In the genomic region with DNA sequence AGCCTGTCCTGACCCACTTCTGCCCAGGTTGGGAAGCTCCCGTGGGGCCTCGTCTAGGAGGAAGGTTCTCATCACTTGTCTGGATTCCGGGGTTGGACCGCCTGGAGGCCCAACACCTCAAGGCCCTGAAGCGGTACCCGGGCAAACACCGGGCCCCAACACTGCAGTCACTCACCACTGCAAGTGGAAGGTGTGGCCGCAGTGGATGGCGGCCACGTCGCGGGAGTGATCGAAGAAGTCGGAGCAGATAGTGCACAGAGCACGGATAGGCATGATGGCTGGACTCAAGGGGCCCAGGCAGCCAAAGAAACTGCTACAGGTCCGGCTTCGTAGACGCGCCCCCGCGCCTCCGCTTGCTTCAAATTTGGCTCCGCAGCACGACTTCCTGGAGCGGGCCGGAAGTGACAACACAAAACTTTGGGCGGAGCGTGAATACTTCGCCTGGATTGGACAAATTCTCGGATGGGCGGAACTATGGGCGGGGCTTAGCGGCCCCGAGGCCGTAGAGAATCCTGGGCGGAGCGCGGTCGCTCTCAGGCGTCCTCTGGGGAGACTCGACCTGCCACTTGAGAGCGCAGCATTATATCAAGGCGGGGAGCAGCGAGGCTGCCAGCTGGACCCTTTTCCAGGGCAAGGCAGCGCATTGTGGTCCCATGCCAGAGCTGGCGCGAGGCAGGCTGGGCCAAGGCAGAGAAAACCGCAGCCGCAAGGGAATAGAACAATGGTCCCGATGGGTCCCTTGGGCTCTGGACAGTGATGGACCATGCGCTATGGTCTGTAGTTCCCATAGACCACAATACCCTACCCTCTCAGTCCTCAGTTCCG, we compare ENCODE assay signal across 8 cellular contexts. TPM values are rescaled to one million over a fixed set of nuclear protein-coding genes. Genes with fewer than 3 reads are reported as not detected.
DNase-seq lines count a peak whose midpoint lies in the region; ATAC-seq and TF ChIP-seq lines count a peak whose summit lies in the region.

A gene with protein sequence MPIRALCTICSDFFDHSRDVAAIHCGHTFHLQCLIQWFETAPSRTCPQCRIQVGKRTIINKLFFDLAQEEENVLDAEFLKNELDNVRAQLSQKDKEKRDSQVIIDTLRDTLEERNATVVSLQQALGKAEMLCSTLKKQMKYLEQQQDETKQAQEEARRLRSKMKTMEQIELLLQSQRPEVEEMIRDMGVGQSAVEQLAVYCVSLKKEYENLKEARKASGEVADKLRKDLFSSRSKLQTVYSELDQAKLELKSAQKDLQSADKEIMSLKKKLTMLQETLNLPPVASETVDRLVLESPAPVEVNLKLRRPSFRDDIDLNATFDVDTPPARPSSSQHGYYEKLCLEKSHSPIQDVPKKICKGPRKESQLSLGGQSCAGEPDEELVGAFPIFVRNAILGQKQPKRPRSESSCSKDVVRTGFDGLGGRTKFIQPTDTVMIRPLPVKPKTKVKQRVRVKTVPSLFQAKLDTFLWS (minus strand): TSS at position 384 of the 825 bp plus-strand sequence. CDS start 111 bp downstream, at position 273.

- H3K4me3 Mint-ChIP-seq in activated B cell treated with CpG ODN at 0.5 μM for 24 hours: peak within 1 kb of the TSS; percentile 86

- peaks cover 3% of the 10 kb centered on the region for H3K36me3 Mint-ChIP-seq in activated B cell treated with CpG ODN at 0.5 μM for 24 hours (ENCODE audit: low read depth)

- no peaks in the 10 kb centered on the region for H3K36me3 ChIP-seq in spleen

- no peaks in the 10 kb centered on the region for H3K9me3 ChIP-seq in spleen

- H3K4me3 ChIP-seq in AG09309 (ENCODE audit: control insufficient read depth, low read depth, low read length): peak within 1 kb of the TSS; percentile 87
- H3K4me3 ChIP-seq in spleen: peak within 1 kb of the TSS; percentile 47 to 85 (median 60)

- 3 to 4% (median 4%) methylated on average over 35 to 52 of the region's 52 CpGs for WGBS in spleen, 5 donors

- H3K4me1 Mint-ChIP-seq in activated B cell treated with CpG ODN at 0.5 μM for 24 hours: peaks cover 15% of the 10 kb centered on the region

- ATAC-seq in HG03175 (IDR thresholded peaks at IDR 0.05; ENCODE audit: unreplicated experiment): peak; percentile 94
- ATAC-seq in activated B cell treated with CpG ODN at 0.5 μM for 24 hours (ENCODE audit: low read depth): peak; percentile 100

- intact Hi-C loops in activated B cell treated with CpG ODN at 0.5 μM for 24 hours (cut with micrococcal nuclease) (loop anchor here (1.0 to 2.0 kb wide), 6 partner anchors 46 to 298 kb away; partner anchors contain the start of genes INKA1, IP6K1, MON1A and MST1R), spleen (cut with DNase I; ENCODE audit: low total_unique reads) (no loop called here)

- peaks cover 0 to 23% (median 15%) of the 10 kb centered on the region in 6 donors for H3K4me1 ChIP-seq in spleen

- H3K27ac ChIP-seq in caudate nucleus (ENCODE audit: low read depth, low read length) (peak within 1 kb of the TSS; percentile 69), spleen (peak within 1 kb of the TSS in 7 of 8 donors; percentile 69 to 85 (median 76))

- peaks cover 3% of the 10 kb centered on the region for H3K27me3 Mint-ChIP-seq in activated B cell treated with CpG ODN at 0.5 μM for 24 hours

- CTCF ChIA-PET in activated B cell treated with CpG ODN at 0.5 μM for 24 hours (lab: Charles Lee): interaction anchor here (0.9 kb wide), 1 partner anchor 17 kb away, joined by 4 read pairs; no protein-coding TSS in a partner anchor

- in situ Hi-C loops in GM18951 (cut with MboI; ENCODE audit: low sequenced_read_pairs, unreplicated experiment): no loop called here

- H3K27ac Mint-ChIP-seq in activated B cell treated with CpG ODN at 0.5 μM for 24 hours: peak within 1 kb of the TSS; percentile 80

- TF ChIP-seq POLR2A in GM18951 (IDR thresholded peaks at IDR 0.05; ENCODE audit: extremely low read depth, insufficient read depth, insufficient read length): peak; percentile 79
- TF ChIP-seq POLR2A in spleen (IDR thresholded peaks at IDR 0.05): no peak

- no peak for TF ChIP-seq CTCF in AG09309 (IDR thresholded peaks at IDR 0.05; ENCODE audit: control insufficient read depth, insufficient read depth, low read depth, low read length, missing control alignments)
- TF ChIP-seq CTCF in activated B cell treated with CpG ODN at 0.5 μM for 24 hours (IDR thresholded peaks at IDR 0.05): no peak
- peak in 1 of 11 experiments; percentile 9 for TF ChIP-seq CTCF in spleen (IDR thresholded peaks at IDR 0.05 in 8 of 11, conservative IDR thresholded peaks at IDR 0.05 in 3 of 11)

- peaks cover 0 to under 1% (median 0%) of the 10 kb centered on the region in 7 donors for H3K27me3 ChIP-seq in spleen (replicated peaks in 1 of 7)

- POLR2A ChIA-PET in activated B cell treated with CpG ODN at 0.5 μM for 24 hours (lab: Charles Lee): interaction anchor here (0.6 to 1.2 kb wide), 4 partner anchors 42 to 133 kb away, joined by 3 read pairs; partner anchors contain the start of genes GMPPB and IP6K1

- peak; percentile 55 for DNase-seq in AG09309 (ENCODE audit: low read depth)
- peak; percentile 94 for DNase-seq in NCI-H345 (lab: John Stamatoyannopoulos, UW)
- DNase-seq in activated B cell treated with CpG ODN at 0.5 μM for 24 hours: peak; percentile 94
- peak; percentile 32 to 96 (median 88) for DNase-seq in caudate nucleus (lab: John Stamatoyannopoulos, UW)
- DNase-seq in iris pigment epithelial cell (ENCODE audit: low read depth): peak; percentile 89
- DNase-seq in spleen: peak; percentile 95

- H3K9me3 Mint-ChIP-seq in activated B cell treated with CpG ODN at 0.5 μM for 24 hours: no peaks in the 10 kb centered on the region

RNA-seq across cellular contexts. Expression of the gene that starts here (rescaled TPM):
- 6.4 TPM in 2 replicates for total RNA-seq in activated B cell treated with CpG ODN at 0.5 μM for 24 hours
- total RNA-seq in spleen: 1 to 10 TPM; 2.5 to 4.3 (median 3.9) TPM
- 1 to 10 TPM; 2.1 to 3.5 (median 2.8) TPM for polyA plus RNA-seq in spleen

Comparison
In these comparisons a context has a peak if more than half of its experiments do, and no peak if none do; other contexts are left out.
1. Peak in every context shown above with its lines: DNase-seq, ATAC-seq, H3K4me3 ChIP-seq and H3K27ac ChIP-seq.